ENCODE assay signal across 16 cellular contexts in genomic region chr2:210519594-210519993, GRCh38.
"Had no signal": no experiment of that assay in that cellular context is flagged by ENCODE, and none has a peak within 500 bp of the region (broad histone marks: within the 10 kb centered on the region; RNA-seq: fewer than 3 reads in every experiment).

No MANE protein-coding gene starts in this region.

- H3K4me3 ChIP-seq: gastrocnemius medialis, left lung, skin epidermis, transverse colon had no signal

- H3K27ac ChIP-seq: epithelial cell of prostate, gastrocnemius medialis, left lung, neutrophil, skin epidermis, transverse colon had no signal

- H3K27me3 ChIP-seq: gastrocnemius medialis, left lung, neutrophil, transverse colon had no signal

- H3K36me3 ChIP-seq: gastrocnemius medialis, left lung, neutrophil, transverse colon had no signal

- H3K4me1 ChIP-seq: gastrocnemius medialis, left lung, transverse colon had no signal

- H3K9me3 ChIP-seq: gastrocnemius medialis, left lung, neutrophil, transverse colon had no signal

- DNase-seq: activated CD4-positive, alpha-beta memory T cell treated with anti-CD3 and anti-CD28 coated beads for 36 hours; activated CD4-positive, alpha-beta T cell treated with anti-CD3 and anti-CD28 coated beads for 36 hours; activated CD8-positive, alpha-beta memory T cell treated with anti-CD3 and anti-CD28 coated beads, Interleukin-2, amount 10 ng/mL, durations not matched to agents 7 days and 5 days; activated naive CD4-positive, alpha-beta T cell treated with anti-CD3 and anti-CD28 coated beads, Interleukin-2, amount 10 ng/mL, durations not matched to agents 7 days and 5 days; activated T-cell treated with anti-CD3 and anti-CD28 coated beads, Interleukin-2, amount 50 U/mL, for 1 hour; gastrocnemius medialis; left lung; naive thymus-derived CD8-positive, alpha-beta T cell; stimulated activated CD4-positive, alpha-beta T cell treated with anti-CD3 and anti-CD28 coated beads, Interleukin-15, amount 100 ng/mL, for 24 hours; stimulated activated CD4-positive, alpha-beta T cell treated with anti-CD3 and anti-CD28 coated beads, Interleukin-4, amount 100 ng/mL, for 1 hour; stimulated activated naive B cell treated with anti-CD40 and anti-IgM and Interleukin-4, amounts not matched to agents 10 μg/mL and 1 μg/mL and 100 μg/mL, for 72 hours; T-helper 17 cell; transverse colon had no signal
